In the genomic region with DNA sequence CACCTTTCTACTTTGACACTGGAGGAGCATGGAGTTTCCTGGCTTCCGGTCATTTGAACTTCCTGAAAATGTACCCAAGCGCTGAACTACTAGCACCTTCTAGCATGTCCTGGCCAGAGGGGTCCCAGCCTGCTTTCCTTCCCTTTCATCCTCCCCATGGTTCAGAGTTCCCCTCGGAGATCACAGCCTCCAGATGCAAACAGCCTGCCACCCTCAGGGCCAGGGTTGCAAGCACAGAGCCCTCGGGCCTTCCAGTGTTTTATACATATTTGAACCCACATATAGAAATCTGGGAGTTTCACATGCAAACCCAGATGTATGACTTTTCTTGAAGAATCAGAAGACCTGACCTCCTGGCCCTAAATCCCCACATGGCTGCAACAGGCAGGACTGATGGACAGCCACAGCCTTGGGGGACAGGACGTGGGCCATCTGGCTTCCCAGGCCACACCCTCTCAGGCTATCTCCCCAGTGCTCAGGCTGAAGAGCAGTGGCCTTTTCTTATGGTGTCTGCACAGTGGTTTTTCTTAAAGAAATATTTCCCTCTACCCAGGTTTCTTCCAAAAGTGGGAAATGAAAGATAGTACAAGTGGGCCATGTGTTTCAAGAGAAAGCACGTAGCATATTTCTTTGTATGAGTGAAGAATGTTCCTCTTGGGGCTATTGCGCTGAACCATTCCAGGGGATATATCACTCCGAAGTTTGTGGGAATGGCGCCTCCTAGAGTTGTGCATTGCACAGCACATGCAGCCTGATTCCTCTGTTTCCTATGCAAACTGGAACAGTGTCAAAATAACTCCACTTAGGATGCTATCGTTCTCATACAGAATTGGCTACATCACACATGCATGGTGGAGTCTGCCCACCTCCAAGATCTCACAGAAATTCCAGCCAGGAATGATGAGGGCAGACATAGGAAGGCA, we compare ENCODE assay signal across 13 cellular contexts.
DNase-seq lines count a peak whose midpoint lies in the region; ATAC-seq, FAIRE-seq and TF ChIP-seq lines count a peak whose summit lies in the region.
"Had no signal": no experiment of that assay in that cellular context is flagged by ENCODE, and none has a peak within 500 bp of the region (broad histone marks: within the 10 kb centered on the region; RNA-seq: fewer than 3 reads in every experiment).

No MANE protein-coding gene starts in this region.

- H3K9me3 Mint-ChIP-seq in osteocyte (ENCODE audit: unreplicated experiment) = no peaks in the 10 kb centered on the region
- H3K9me3 Mint-ChIP-seq: naive B cell had no signal

- TF ChIP-seq RAD21 in H1 (IDR thresholded peaks at IDR 0.05 in 1 of 2, conservative IDR thresholded peaks at IDR 0.05 in 1 of 2; ENCODE audit: low read depth in 2 of 2, low read length in 2 of 2) = peak; percentile 32 to 49

- no peak for ATAC-seq in GM18498 (IDR thresholded peaks at IDR 0.05; ENCODE audit: unreplicated experiment)
- ATAC-seq in GM18517 (IDR thresholded peaks at IDR 0.05; ENCODE audit: unreplicated experiment) = no peak

- no peak for TF ChIP-seq EP300 in H1 (IDR thresholded peaks at IDR 0.05; ENCODE audit: borderline replicate concordance in 1 of 2, low read depth in 2 of 2, low read length in 2 of 2)

- H2BK5ac ChIP-seq in H1 (ENCODE audit: low read depth, low read length) = no peak overlapping the region

- no peak overlapping the region for H4K5ac ChIP-seq in H1 (ENCODE audit: insufficient read length, low read depth, low read length)

- CTCF ChIA-PET in H1 (lab: Charles Lee; ENCODE audit: partially characterized antibody) = interaction anchor here (0.7 to 2.6 kb wide), 16 partner anchors 9 to 478 kb away, joined by 3 to 19 read pairs (median 4); no protein-coding TSS in a partner anchor

- H3K18ac ChIP-seq in H1 (ENCODE audit: extremely low read depth, low read length) = no peak overlapping the region

- H3K56ac ChIP-seq in H1 (replicated peaks; ENCODE audit: insufficient read length, low read depth, low read length) = no peak overlapping the region

- no peak for TF ChIP-seq POLR2A in H1 (IDR thresholded peaks at IDR 0.05; ENCODE audit: control extremely low read depth in 1 of 2, low read depth in 2 of 2, low read length in 2 of 2)

- H3K4ac ChIP-seq in H1 (replicated peaks; ENCODE audit: insufficient read length, low read depth, low read length) = no peak overlapping the region

- H3K27ac Mint-ChIP-seq in osteocyte (ENCODE audit: unreplicated experiment) = peak overlapping the region; percentile 32
- H3K27ac Mint-ChIP-seq: activated CD8-positive, alpha-beta memory T cell treated with anti-CD3 and anti-CD28 coated beads, Interleukin-2, amount 10 ng/mL, durations not matched to agents 7 days and 5 days; naive B cell had no signal

- no peak overlapping the region; a peak in 1 of 4 replicates for H3K4me2 ChIP-seq in H1 (ENCODE audit: insufficient read depth in 1 of 2, low read depth in 2 of 2, low read length in 2 of 2)

- H3K27me3 ChIP-seq in HUES48 (ENCODE audit: control insufficient read depth, insufficient read depth, low read length) (no peaks in the 10 kb centered on the region), H1 (replicated peaks in 1 of 4; ENCODE audit: control insufficient read depth in 3 of 4, extremely low read depth in 1 of 4, insufficient read depth in 3 of 4, low read length in 3 of 4) (peaks cover 0 to 4% (median 2%) of the 10 kb centered on the region in 4 experiments; a peak in 3 of 7 replicates)

- H3K9me3 ChIP-seq in HUES48 (ENCODE audit: control insufficient read depth, insufficient read depth, low read length) (no peaks in the 10 kb centered on the region), H1 (ENCODE audit: insufficient read depth in 2 of 2, low read depth in 1 of 2, low read length in 1 of 2) (no peaks in the 10 kb centered on the region)
- H3K9me3 ChIP-seq: esophagus squamous epithelium had no signal

- DNase-seq in NCI-H345 (lab: John Stamatoyannopoulos, UW) (peak; percentile 7), NCI-H345 treated with DMSO at 0.1 percent for 48 hours (lab: John Stamatoyannopoulos, UW; ENCODE audit: unreplicated experiment) (no peak), H1 (ENCODE audit: low read depth in 1 of 2, low spot score in 2 of 2) (no peak), osteocyte (ENCODE audit: extremely low spot score, unreplicated experiment) (no peak), T1000 (lab: John Stamatoyannopoulos, UW) (no peak)
- DNase-seq: activated CD4-positive, alpha-beta T cell treated with anti-CD3 and anti-CD28 coated beads for 1 hour; activated CD8-positive, alpha-beta memory T cell treated with anti-CD3 and anti-CD28 coated beads, Interleukin-2, amount 10 ng/mL, durations not matched to agents 7 days and 5 days; activated naive CD4-positive, alpha-beta T cell; esophagus squamous epithelium; naive B cell had no signal

- WGBS in H1 (ENCODE audit: extremely low coverage in 1 of 2, insufficient coverage in 1 of 2, insufficient read length in 1 of 2, insufficient replicate concordance in 2 of 2, low coverage in 1 of 2, low lambda C conversion rate in 2 of 2, missing lambda C conversion rate in 1 of 2), 2 experiments = 85% methylated on average over 10 of the region's 10 CpGs; no CpG with 5 or more reads in 1 of the 2 experiments

- H2AK5ac ChIP-seq in H1 (ENCODE audit: low read depth, low read length) = no peak overlapping the region

- POLR2A ChIA-PET in H1 (lab: Charles Lee; ENCODE audit: partially characterized antibody) = interaction anchor here (1.2 kb wide), 1 partner anchor 106 kb away, joined by 3 read pairs; no protein-coding TSS in a partner anchor

- no peak overlapping the region for H2AFZ ChIP-seq in H1 (ENCODE audit: low read length)

- no peak overlapping the region; the same call in 1 of the 2 replicates for H2BK12ac ChIP-seq in H1 (ENCODE audit: low read depth, low read length)

- H3K79me2 ChIP-seq in H1 (ENCODE audit: control insufficient read depth in 1 of 2, insufficient read depth in 2 of 2, low read length in 2 of 2) = no peaks in the 10 kb centered on the region

- H3K27ac ChIP-seq in HUES48 (ENCODE audit: low read depth, low read length) (peak overlapping the region; percentile 8), H1 (ENCODE audit: low read depth, low read length) (no peak overlapping the region)
- H3K27ac ChIP-seq: esophagus squamous epithelium had no signal

- no peak overlapping the region for H3K23ac ChIP-seq in H1 (ENCODE audit: insufficient read length)

- peak; percentile 27 to 47 (median 39) for TF ChIP-seq CTCF in H1 (IDR thresholded peaks at IDR 0.05; ENCODE audit: control extremely low read depth in 1 of 3, insufficient read depth in 1 of 3, low read depth in 1 of 3, low read length in 3 of 3)
- no peak for TF ChIP-seq CTCF in osteocyte (IDR thresholded peaks at IDR 0.05)

- FAIRE-seq in H1 (lab: Jason Lieb, UNC) = no peak

- no peaks in the 10 kb centered on the region for H3K79me1 ChIP-seq in H1 (ENCODE audit: low read depth, low read length)

- no peaks in the 10 kb centered on the region for H3K36me3 ChIP-seq in HUES48 (ENCODE audit: control insufficient read depth, insufficient read depth, low read length)
- H3K36me3 ChIP-seq in H1 (ENCODE audit: control insufficient read depth in 2 of 4, insufficient read depth in 4 of 4, low read length in 3 of 4) = no peaks in the 10 kb centered on the region
- H3K36me3 ChIP-seq: esophagus squamous epithelium had no signal

- H3K4me1 Mint-ChIP-seq in osteocyte (ENCODE audit: unreplicated experiment) = peaks cover 44% of the 10 kb centered on the region
- H3K4me1 Mint-ChIP-seq: activated CD8-positive, alpha-beta memory T cell treated with anti-CD3 and anti-CD28 coated beads, Interleukin-2, amount 10 ng/mL, durations not matched to agents 7 days and 5 days; naive B cell had no signal

- no peak overlapping the region for H2BK20ac ChIP-seq in H1 (ENCODE audit: low read length)

- no peak overlapping the region for H3K14ac ChIP-seq in H1 (ENCODE audit: insufficient read length)

- H3K4me3 ChIP-seq in HUES48 (ENCODE audit: low read depth, low read length) (no peak overlapping the region), H1 (ENCODE audit: extremely low read depth in 1 of 4, insufficient read depth in 2 of 4, low read depth in 3 of 4, low read length in 4 of 4) (no peak overlapping the region)
- H3K4me3 ChIP-seq: esophagus squamous epithelium had no signal

- no peaks in the 10 kb centered on the region for H3K36me3 Mint-ChIP-seq in osteocyte (ENCODE audit: unreplicated experiment)
- H3K36me3 Mint-ChIP-seq: activated CD8-positive, alpha-beta memory T cell treated with anti-CD3 and anti-CD28 coated beads, Interleukin-2, amount 10 ng/mL, durations not matched to agents 7 days and 5 days; naive B cell had no signal

- no peaks in the 10 kb centered on the region for H4K20me1 ChIP-seq in H1 (replicated peaks in 1 of 2; ENCODE audit: control insufficient read depth in 1 of 2, insufficient read depth in 2 of 2, low read length in 2 of 2)

- H3K4me1 ChIP-seq in HUES48 (ENCODE audit: control insufficient read depth, insufficient read depth, low read length) = peaks cover 31% of the 10 kb centered on the region
- H3K4me1 ChIP-seq in H1 (replicated peaks in 1 of 4; ENCODE audit: control insufficient read depth in 3 of 4, insufficient read depth in 4 of 4, low read length in 3 of 4) = peaks cover 9 to 30% (median 25%) of the 10 kb centered on the region in 4 experiments

- H3K4me3 Mint-ChIP-seq in osteocyte (ENCODE audit: unreplicated experiment) = no peak overlapping the region
- H3K4me3 Mint-ChIP-seq: activated CD8-positive, alpha-beta memory T cell treated with anti-CD3 and anti-CD28 coated beads, Interleukin-2, amount 10 ng/mL, durations not matched to agents 7 days and 5 days had no signal

- no peak overlapping the region for H4K8ac ChIP-seq in H1 (ENCODE audit: extremely low read depth, insufficient read depth, low read length)

- no peaks in the 10 kb centered on the region for H3K23me2 ChIP-seq in H1 (ENCODE audit: low read depth, low read length)

- H3K9ac ChIP-seq in HUES48 (ENCODE audit: low read depth, low read length) (no peak overlapping the region), H1 (replicated peaks in 1 of 4; ENCODE audit: extremely low read depth in 1 of 4, low read depth in 3 of 4, low read length in 3 of 4) (no peak overlapping the region)

- H4K91ac ChIP-seq in H1 (replicated peaks; ENCODE audit: insufficient read length, low read length) = peak overlapping the region; percentile 31

- H2BK120ac ChIP-seq in H1 (replicated peaks; ENCODE audit: low read depth, low read length) = no peak overlapping the region

- H2BK15ac ChIP-seq in H1 (ENCODE audit: low read length) = no peak overlapping the region

- no peaks in the 10 kb centered on the region for H3K27me3 Mint-ChIP-seq in osteocyte (ENCODE audit: unreplicated experiment)

TF ChIP-seq in H1, 55 proteins besides CTCF, POLR2A, EP300 and RAD21:
- no peak for TF ChIP-seq NRF1 (IDR thresholded peaks at IDR 0.05; ENCODE audit: low read depth, low read length)
- no peak for TF ChIP-seq MAX (IDR thresholded peaks at IDR 0.05)
